Comparison of ENCODE assay signal across 8 cellular contexts in the genomic region with DNA sequence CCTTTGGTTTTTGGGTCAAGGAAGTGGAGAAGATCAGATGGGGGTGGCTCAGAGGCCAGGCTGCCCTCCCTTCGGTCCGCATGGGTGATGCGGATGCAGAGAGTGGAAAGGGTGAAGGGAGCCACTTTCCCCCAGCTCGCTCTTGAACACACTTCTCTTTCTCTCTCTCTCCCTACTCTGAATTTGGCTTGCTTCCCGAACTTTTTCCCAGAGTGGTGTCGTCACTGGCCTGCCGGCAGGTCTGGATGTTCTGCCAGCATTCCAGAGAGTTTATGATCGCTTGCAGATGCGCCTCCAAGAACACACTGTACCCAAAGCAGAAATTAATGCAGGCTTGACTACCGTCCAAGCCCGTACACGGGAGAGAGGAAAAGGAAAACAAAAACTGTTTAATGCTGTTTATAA.
DNase-seq lines count a peak whose midpoint lies in the region; ATAC-seq and TF ChIP-seq lines count a peak whose summit lies in the region.

No MANE protein-coding gene starts in this region.

- TF ChIP-seq POLR2A in HCT116 (IDR thresholded peaks at IDR 0.05; ENCODE audit: borderline replicate concordance, extremely low read depth, insufficient read depth, insufficient read length), result no peak

- H3K36me3 ChIP-seq in HCT116 (ENCODE audit: control insufficient read depth in 1 of 2, insufficient read depth in 2 of 2, low read length in 2 of 2), result no peaks in the 10 kb centered on the region
- no peaks in the 10 kb centered on the region for H3K36me3 ChIP-seq in fibroblast of lung (ENCODE audit: control insufficient read depth, insufficient read depth, low read length)
- no peaks in the 10 kb centered on the region for H3K36me3 ChIP-seq in neural progenitor cell

- BruUV-seq in HCT116 (replicated peaks; lab: Mats Ljungman, UMichigan), result no TSS peak

- H3K9me3 Mint-ChIP-seq in neural progenitor cell, result no peaks in the 10 kb centered on the region

- TF ChIP-seq CTCF in HCT116 (IDR thresholded peaks at IDR 0.05 in 2 of 3, conservative IDR thresholded peaks at IDR 0.05 in 1 of 3; ENCODE audit: borderline replicate concordance in 1 of 3, insufficient read depth in 1 of 3, low read depth in 2 of 3, low read length in 2 of 3) (no peak), fibroblast of lung (conservative IDR thresholded peaks at IDR 0.05 in 1 of 2, IDR thresholded peaks at IDR 0.05 in 1 of 2; ENCODE audit: low read depth in 1 of 2, low read length in 2 of 2) (no peak), neural progenitor cell (IDR thresholded peaks at IDR 0.05) (no peak)

- ATAC-seq in HCT116, result peak; percentile 46; the same call in 1 of the 2 replicates
- no peak for ATAC-seq in stimulated activated naive CD8-positive, alpha-beta T cell treated with anti-CD3 and anti-CD28 coated beads, Interleukin-15, Interleukin-2, amounts not matched to agents 100 U/mL and 50 U/mL, for 24 hours

- no peaks in the 10 kb centered on the region for H3F3A ChIP-seq in neural progenitor cell (ENCODE audit: low read depth)

- TF ChIP-seq RAD21 in HCT116 (IDR thresholded peaks at IDR 0.05; ENCODE audit: low read depth), result no peak

- H3K4me3 ChIP-seq in HCT116 (replicated peaks in 1 of 2; ENCODE audit: low read depth in 1 of 2, low read length in 2 of 2), result no peak overlapping the region
- H3K4me3 ChIP-seq in fibroblast of lung (replicated peaks in 1 of 4; ENCODE audit: control extremely low read depth in 1 of 4, insufficient read depth in 1 of 4, low read depth in 3 of 4, low read length in 4 of 4), result no peak overlapping the region
- H3K4me3 ChIP-seq in neural progenitor cell, result no peak overlapping the region

- H3K4me2 ChIP-seq in HCT116 (ENCODE audit: low read length) (peak overlapping the region; percentile 15; the same call in 1 of the 2 replicates), fibroblast of lung (ENCODE audit: extremely low read depth, insufficient read depth, low read length) (peak overlapping the region; percentile 58), neural progenitor cell (no peak overlapping the region)

- peaks cover 4% of the 10 kb centered on the region for H3K27me3 Mint-ChIP-seq in neural progenitor cell (ENCODE audit: insufficient read depth, low read depth)

- intact Hi-C loops in HCT116 (cut with micrococcal nuclease), result loop anchor here (5.0 to 10.0 kb wide), 2 partner anchors 125 to 258 kb away; partner anchors contain the start of gene HTR3B

- H3K27me3 ChIP-seq in HCT116 (ENCODE audit: insufficient read depth, low read length) (peaks cover 76% of the 10 kb centered on the region), fibroblast of lung (ENCODE audit: control insufficient read depth, insufficient read depth, low read length) (peaks cover 36% of the 10 kb centered on the region), neural progenitor cell (no peaks in the 10 kb centered on the region)

- RAD21 ChIA-PET in HCT116 (lab: Charles Lee; ENCODE audit: low non-redundant PET in 1 of 2, low total read pairs in 2 of 2, uncharacterized antibody in 2 of 2, unreplicated experiment in 2 of 2), result no interaction called here

- H2AFZ ChIP-seq in HCT116 (ENCODE audit: low read depth, low read length, poor library complexity, severe bottlenecking) (no peak overlapping the region), fibroblast of lung (ENCODE audit: low read length) (no peak overlapping the region), neural progenitor cell (replicated peaks) (no peak overlapping the region)

- H3K36me3 Mint-ChIP-seq in neural progenitor cell, result peaks cover 16% of the 10 kb centered on the region

- peak overlapping the region; percentile 90 for H3K27ac Mint-ChIP-seq in neural progenitor cell

- CTCF ChIA-PET in HCT116 (lab: Charles Lee), result interaction anchor here (1.2 kb wide), 1 partner anchor 99 kb away, joined by 5 read pairs; no protein-coding TSS in a partner anchor

- H4K20me1 ChIP-seq in HCT116 (ENCODE audit: insufficient read depth), result no peaks in the 10 kb centered on the region
- H4K20me1 ChIP-seq in fibroblast of lung (ENCODE audit: control insufficient read depth, extremely low read depth, insufficient read depth, low read length), result no peaks in the 10 kb centered on the region
- H4K20me1 ChIP-seq in neural progenitor cell (ENCODE audit: low read depth), result peaks cover 29% of the 10 kb centered on the region

- no peaks in the 10 kb centered on the region for H3K9me2 ChIP-seq in HCT116 (ENCODE audit: insufficient read depth)

- DNase-seq in HCT116 (ENCODE audit: low read depth, low spot score) (no peak), RPMI7951 (ENCODE audit: low read depth) (peak; percentile 96), fibroblast of lung (ENCODE audit: low read depth in 2 of 2) (peak; percentile 95 to 100), neural progenitor cell (ENCODE audit: low spot score) (no peak), NOMO-1 (lab: John Stamatoyannopoulos, UW; ENCODE audit: unreplicated experiment in 2 of 2) (no peak), KG1 (lab: John Stamatoyannopoulos, UW) (no peak), GDM1 (lab: John Stamatoyannopoulos, UW) (no peak)
- no peak for DNase-seq in stimulated activated naive CD8-positive, alpha-beta T cell treated with anti-CD3 and anti-CD28 coated beads, Interleukin-15, Interleukin-2, amounts not matched to agents 100 U/mL and 50 U/mL, for 24 hours

- H3K27ac ChIP-seq in HCT116 (ENCODE audit: low read depth, low read length) (no peak overlapping the region), fibroblast of lung (ENCODE audit: insufficient read depth, low read length) (no peak overlapping the region), neural progenitor cell (no peak overlapping the region)

- H3K4me3 Mint-ChIP-seq in neural progenitor cell, result no peak overlapping the region

- no peaks in the 10 kb centered on the region for H3K79me2 ChIP-seq in HCT116 (ENCODE audit: insufficient read depth, low read length)
- H3K79me2 ChIP-seq in fibroblast of lung (ENCODE audit: control insufficient read depth, insufficient read depth, low read length), result no peaks in the 10 kb centered on the region
- no peaks in the 10 kb centered on the region for H3K79me2 ChIP-seq in neural progenitor cell (ENCODE audit: low read depth)

- POLR2A ChIA-PET in HCT116 (lab: Charles Lee), result no interaction called here

- H3K9me3 ChIP-seq in HCT116 (ENCODE audit: control insufficient read depth in 1 of 2, insufficient read depth in 1 of 2, low read depth in 1 of 2, low read length in 2 of 2) (no peaks in the 10 kb centered on the region), fibroblast of lung (ENCODE audit: control insufficient read depth, insufficient read depth, low read depth, low read length) (no peaks in the 10 kb centered on the region), neural progenitor cell (ENCODE audit: low read depth) (no peaks in the 10 kb centered on the region)

- H3K4me1 ChIP-seq in HCT116 (ENCODE audit: control insufficient read depth in 1 of 2, insufficient read depth in 2 of 2, low read length in 2 of 2), result peaks cover 24 to 28% of the 10 kb centered on the region in 2 experiments
- H3K4me1 ChIP-seq in fibroblast of lung (ENCODE audit: control insufficient read depth, extremely low read depth, insufficient read depth, low read length), result peaks cover 14% of the 10 kb centered on the region
- peaks cover 43% of the 10 kb centered on the region for H3K4me1 ChIP-seq in neural progenitor cell

- no peak overlapping the region for H3K9ac ChIP-seq in HCT116 (ENCODE audit: low read length)
- H3K9ac ChIP-seq in fibroblast of lung (ENCODE audit: insufficient read depth, low read length), result no peak overlapping the region
- H3K9ac ChIP-seq in neural progenitor cell, result no peak overlapping the region

- H3K4me1 Mint-ChIP-seq in neural progenitor cell, result peaks cover 89% of the 10 kb centered on the region

TF ChIP-seq in HCT116, 20 proteins besides CTCF, POLR2A, EP300 and RAD21:
- TF ChIP-seq ZFX (IDR thresholded peaks at IDR 0.05) (no peak), TCF7L2 (IDR thresholded peaks at IDR 0.05; ENCODE audit: borderline replicate concordance, extremely low read depth, insufficient read depth, insufficient read length) (no peak)
TF ChIP-seq in HCT116: peak in this region for 0.

Comparison
In these comparisons a context has a peak if more than half of its experiments do, and no peak if none do; other contexts are left out.
1. DNase-seq: peak in RPMI7951 (single experiment) and fibroblast of lung (2 of 2); none in HCT116 (single experiment), neural progenitor cell (single experiment), NOMO-1 (0 of 2), KG1 (single experiment), GDM1 (single experiment) and stimulated activated naive CD8-positive, alpha-beta T cell treated with anti-CD3 and anti-CD28 coated beads, Interleukin-15, Interleukin-2, amounts not matched to agents 100 U/mL and 50 U/mL, for 24 hours (single experiment).